24 cellular contexts compared by ENCODE assay signal in genomic region chr1:17903386-17903785, GRCh38.
A peak's percentile ranks its signal among the peaks of the same experiment; 100 is the strongest.
DNase-seq lines count a peak whose midpoint lies in the region; ATAC-seq, FAIRE-seq and TF ChIP-seq lines count a peak whose summit lies in the region.
"Had no signal": no experiment of that assay in that cellular context is flagged by ENCODE, and none has a peak within 500 bp of the region (broad histone marks: within the 10 kb centered on the region; RNA-seq: fewer than 3 reads in every experiment).

No MANE protein-coding gene starts in this region.

- no peak overlapping the region for H3K27ac ChIP-seq in adrenal gland
- peak overlapping the region in 2 of 4 donors; percentile 16 to 18 for H3K27ac ChIP-seq in pancreas
- no peak overlapping the region for H3K27ac ChIP-seq in ascending aorta
- H3K27ac ChIP-seq: heart right ventricle, neural progenitor cell had no signal

- intact Hi-C loops in adrenal gland (cut with DNase I), result no loop called here
- intact Hi-C loops in pancreas (cut with DNase I), result no loop called here
- intact Hi-C loops in ascending aorta (cut with DNase I), result no loop called here

- 46 to 52% (median 50%) methylated on average over 5 of the region's 5 CpGs for WGBS in adrenal gland, 4 donors
- 25 to 32% methylated on average over 5 of the region's 5 CpGs for WGBS in pancreas, 2 donors

- H3K27me3 Mint-ChIP-seq in naive thymus-derived CD8-positive, alpha-beta T cell, result peaks cover 14 to 73% (median 38%) of the 10 kb centered on the region in 5 donors

- no peaks in the 10 kb centered on the region for H3K4me1 Mint-ChIP-seq in naive thymus-derived CD8-positive, alpha-beta T cell
- H3K4me1 Mint-ChIP-seq: activated naive CD4-positive, alpha-beta T cell treated with anti-CD3 and anti-CD28 coated beads, Interleukin-2, amount 10 ng/mL, durations not matched to agents 7 days and 5 days; CD4-positive, alpha-beta memory T cell; neural progenitor cell; T-cell had no signal

- TF ChIP-seq POLR2A in adrenal gland (IDR thresholded peaks at IDR 0.05), result no peak

- no peaks in the 10 kb centered on the region for H3K27me3 ChIP-seq in adrenal gland
- no peaks in the 10 kb centered on the region for H3K27me3 ChIP-seq in pancreas
- H3K27me3 ChIP-seq in ascending aorta, result peaks cover 3% of the 10 kb centered on the region

- H3K36me3 Mint-ChIP-seq in naive thymus-derived CD8-positive, alpha-beta T cell, result no peaks in the 10 kb centered on the region
- H3K36me3 Mint-ChIP-seq: activated naive CD4-positive, alpha-beta T cell treated with anti-CD3 and anti-CD28 coated beads, Interleukin-2, amount 10 ng/mL, durations not matched to agents 7 days and 5 days; CD4-positive, alpha-beta memory T cell; neural progenitor cell; T-cell had no signal

- H3K4me1 ChIP-seq in adrenal gland (replicated peaks in 1 of 2) (no peaks in the 10 kb centered on the region), pancreas (peaks cover 6 to 14% (median 7%) of the 10 kb centered on the region in 3 donors), ascending aorta (no peaks in the 10 kb centered on the region)
- H3K4me1 ChIP-seq: heart right ventricle, neural progenitor cell had no signal

- no peak for FAIRE-seq in pancreas (lab: Jason Lieb, UNC)
- FAIRE-seq: endothelial cell of umbilical vein had no signal

- H3K4me3 ChIP-seq in AG10803 (ENCODE audit: low read length), result no peak overlapping the region
- H3K4me3 ChIP-seq in adrenal gland, result no peak overlapping the region
- H3K4me3 ChIP-seq in pancreas, result no peak overlapping the region
- no peak overlapping the region for H3K4me3 ChIP-seq in ascending aorta
- H3K4me3 ChIP-seq: heart right ventricle, neural progenitor cell had no signal

- H3K9me3 ChIP-seq in adrenal gland (replicated peaks in 1 of 3) (no peaks in the 10 kb centered on the region), pancreas (no peaks in the 10 kb centered on the region), ascending aorta (no peaks in the 10 kb centered on the region)

- POLR2A ChIA-PET in naive thymus-derived CD8-positive, alpha-beta T cell (lab: Charles Lee), result no interaction called here

- ATAC-seq in pancreas, result peak; percentile 90 to 95 (median 94)
- ATAC-seq in naive thymus-derived CD8-positive, alpha-beta T cell, result no peak
- ATAC-seq: heart right ventricle, PC-3, T-cell had no signal

- no peak overlapping the region for H3K4me3 Mint-ChIP-seq in naive thymus-derived CD8-positive, alpha-beta T cell
- H3K4me3 Mint-ChIP-seq: activated naive CD4-positive, alpha-beta T cell treated with anti-CD3 and anti-CD28 coated beads, Interleukin-2, amount 10 ng/mL, durations not matched to agents 7 days and 5 days; CD4-positive, alpha-beta memory T cell; HFFc6; neural progenitor cell; T-cell had no signal

- peaks cover 0 to 7% (median 0%) of the 10 kb centered on the region in 9 donors for H3K9me3 Mint-ChIP-seq in naive thymus-derived CD8-positive, alpha-beta T cell
- H3K9me3 Mint-ChIP-seq: activated naive CD4-positive, alpha-beta T cell treated with anti-CD3 and anti-CD28 coated beads, Interleukin-2, amount 10 ng/mL, durations not matched to agents 7 days and 5 days; HFFc6 had no signal

- peak; percentile 8 for DNase-seq in AG10803 (ENCODE audit: low read depth)
- peak; percentile 48 for DNase-seq in HT1080 (ENCODE audit: low read depth)
- peak; percentile 46 to 85 (median 81) for DNase-seq in adrenal gland
- peak in 5 of 6 donors; percentile 51 to 75 (median 58) for DNase-seq in pancreas
- no peak for DNase-seq in ascending aorta (ENCODE audit: low spot score in 2 of 2)
- no peak for DNase-seq in kidney glomerular epithelial cell (lab: John Stamatoyannopoulos, UW)
- no peak for DNase-seq in naive thymus-derived CD8-positive, alpha-beta T cell
- DNase-seq: activated CD4-positive, alpha-beta T cell treated with anti-CD3 and anti-CD28 coated beads for 1 hour; activated naive CD4-positive, alpha-beta T cell treated with anti-CD3 and anti-CD28 coated beads, Interleukin-2, amount 10 ng/mL, durations not matched to agents 7 days and 5 days; anterior cingulate cortex; CD4-positive, alpha-beta memory T cell; central memory CD4-positive, alpha-beta T cell; DMS53; heart right ventricle; HFFc6; midbrain; NCI-H1105 treated with DMSO at 0.1 percent for 48 hours; NCI-H2171 treated with DMSO at 0.1 percent for 48 hours; PC-3; SHP77 treated with DMSO at 0.1 percent for 48 hours; T-cell had no signal

- no peak overlapping the region for H3K27ac Mint-ChIP-seq in naive thymus-derived CD8-positive, alpha-beta T cell
- H3K27ac Mint-ChIP-seq: activated naive CD4-positive, alpha-beta T cell treated with anti-CD3 and anti-CD28 coated beads, Interleukin-2, amount 10 ng/mL, durations not matched to agents 7 days and 5 days; CD4-positive, alpha-beta memory T cell; HFFc6; neural progenitor cell; progenitor cell of endocrine pancreas; T-cell had no signal

- no peak for TF ChIP-seq CTCF in AG10803 (conservative IDR thresholded peaks at IDR 0.05; ENCODE audit: low read length)
- no peak for TF ChIP-seq CTCF in adrenal gland (IDR thresholded peaks at IDR 0.05)
- no peak for TF ChIP-seq CTCF in pancreas (IDR thresholded peaks at IDR 0.05)
- no peak for TF ChIP-seq CTCF in ascending aorta (IDR thresholded peaks at IDR 0.05)

- no peaks in the 10 kb centered on the region for H3K36me3 ChIP-seq in adrenal gland (replicated peaks in 1 of 2)
- no peaks in the 10 kb centered on the region for H3K36me3 ChIP-seq in pancreas
- H3K36me3 ChIP-seq in ascending aorta, result no peaks in the 10 kb centered on the region
- H3K36me3 ChIP-seq: heart right ventricle, neural progenitor cell had no signal

Comparison
In these comparisons a context has a peak if more than half of its experiments do, and no peak if none do; other contexts are left out.
1. DNase-seq: peak in AG10803 (single experiment), HT1080 (single experiment), adrenal gland (7 of 7) and pancreas (5 of 6); none in ascending aorta (0 of 2), kidney glomerular epithelial cell (single experiment) and naive thymus-derived CD8-positive, alpha-beta T cell (0 of 10).
2. ATAC-seq: peak in pancreas (4 of 4); none in naive thymus-derived CD8-positive, alpha-beta T cell (0 of 2).